In genomic region chr10:76336213-76336963, GRCh38 we compare ENCODE assay signal across 13 cellular contexts.
A peak's percentile ranks its signal among the peaks of the same experiment; 100 is the strongest.
DNase-seq lines count a peak whose midpoint lies in the region; ATAC-seq and TF ChIP-seq lines count a peak whose summit lies in the region.
"Had no signal": no experiment of that assay in that cellular context is flagged by ENCODE, and none has a peak within 500 bp of the region (broad histone marks: within the 10 kb centered on the region; RNA-seq: fewer than 3 reads in every experiment).

No MANE protein-coding gene starts in this region.

- intact Hi-C loops in Right ventricle myocardium inferior (cut with DNase I): no loop called here

- H3K27ac Mint-ChIP-seq in nephron progenitor cell: peak overlapping the region; percentile 73
- no peak overlapping the region for H3K27ac Mint-ChIP-seq in stimulated activated naive B cell treated with anti-CD40 and anti-IgM and Interleukin-4, amounts not matched to agents 10 μg/mL and 1 μg/mL and 100 μg/mL, for 72 hours
- no peak overlapping the region for H3K27ac Mint-ChIP-seq in activated CD4-positive, alpha-beta memory T cell treated with anti-CD3 and anti-CD28 coated beads, Interleukin-2, amount 10 ng/mL, durations not matched to agents 7 days and 5 days

- no peaks in the 10 kb centered on the region for H3K27me3 ChIP-seq in right atrium auricular region
- H3K27me3 ChIP-seq: ascending aorta, thyroid gland had no signal

- no peaks in the 10 kb centered on the region for H3K36me3 ChIP-seq in right atrium auricular region
- H3K36me3 ChIP-seq: ascending aorta, thyroid gland had no signal

- H3K4me3 Mint-ChIP-seq in nephron progenitor cell: no peak overlapping the region
- H3K4me3 Mint-ChIP-seq in stimulated activated naive B cell treated with anti-CD40 and anti-IgM and Interleukin-4, amounts not matched to agents 10 μg/mL and 1 μg/mL and 100 μg/mL, for 72 hours: no peak overlapping the region
- H3K4me3 Mint-ChIP-seq in activated CD4-positive, alpha-beta memory T cell treated with anti-CD3 and anti-CD28 coated beads, Interleukin-2, amount 10 ng/mL, durations not matched to agents 7 days and 5 days: no peak overlapping the region

- POLR2A ChIA-PET in activated CD4-positive, alpha-beta memory T cell treated with anti-CD3 and anti-CD28 coated beads, Interleukin-2, amount 10 ng/mL, durations not matched to agents 7 days and 5 days (lab: Charles Lee): no interaction called here

- H3K4me3 ChIP-seq in right atrium auricular region (no peak overlapping the region), foreskin fibroblast (ENCODE audit: low read depth in 1 of 2, low read length in 2 of 2) (no peak overlapping the region)
- H3K4me3 ChIP-seq: ascending aorta, thyroid gland had no signal

- no peaks in the 10 kb centered on the region for H3K27me3 Mint-ChIP-seq in nephron progenitor cell (ENCODE audit: low read depth, poor library complexity)
- no peaks in the 10 kb centered on the region for H3K27me3 Mint-ChIP-seq in stimulated activated naive B cell treated with anti-CD40 and anti-IgM and Interleukin-4, amounts not matched to agents 10 μg/mL and 1 μg/mL and 100 μg/mL, for 72 hours
- H3K27me3 Mint-ChIP-seq in activated CD4-positive, alpha-beta memory T cell treated with anti-CD3 and anti-CD28 coated beads, Interleukin-2, amount 10 ng/mL, durations not matched to agents 7 days and 5 days: no peaks in the 10 kb centered on the region

- no peaks in the 10 kb centered on the region for H3K9me3 ChIP-seq in right atrium auricular region
- H3K9me3 ChIP-seq: ascending aorta, thyroid gland had no signal

- TF ChIP-seq CTCF in right atrium auricular region (IDR thresholded peaks at IDR 0.05) (no peak), foreskin fibroblast (IDR thresholded peaks at IDR 0.05; ENCODE audit: low read depth, low read length) (no peak), nephron progenitor cell (IDR thresholded peaks at IDR 0.05) (no peak)

- peaks cover 62% of the 10 kb centered on the region for H3K4me1 Mint-ChIP-seq in nephron progenitor cell
- H3K4me1 Mint-ChIP-seq in stimulated activated naive B cell treated with anti-CD40 and anti-IgM and Interleukin-4, amounts not matched to agents 10 μg/mL and 1 μg/mL and 100 μg/mL, for 72 hours: no peaks in the 10 kb centered on the region
- H3K4me1 Mint-ChIP-seq in activated CD4-positive, alpha-beta memory T cell treated with anti-CD3 and anti-CD28 coated beads, Interleukin-2, amount 10 ng/mL, durations not matched to agents 7 days and 5 days: no peaks in the 10 kb centered on the region

- no peak for DNase-seq in Right ventricle myocardium inferior (ENCODE audit: missing footprints)
- no peak for DNase-seq in right atrium auricular region (ENCODE audit: low spot score)
- DNase-seq in foreskin fibroblast: peak; percentile 64 to 68
- DNase-seq in nephron progenitor cell: no peak
- DNase-seq in stimulated activated CD4-positive, alpha-beta T cell treated with anti-CD3 and anti-CD28 coated beads, Interleukin-4, amount 100 ng/mL, for 24 hours: no peak
- DNase-seq in stimulated activated naive B cell treated with anti-CD40 and anti-IgM and Interleukin-4, amounts not matched to agents 10 μg/mL and 1 μg/mL and 100 μg/mL, for 72 hours: no peak
- no peak for DNase-seq in activated CD4-positive, alpha-beta memory T cell treated with anti-CD3 and anti-CD28 coated beads, Interleukin-2, amount 10 ng/mL, durations not matched to agents 7 days and 5 days
- DNase-seq: Calu3, GOT3, T-helper 1 cell, thyroid gland had no signal

- H3K36me3 Mint-ChIP-seq in nephron progenitor cell (ENCODE audit: low read depth): peaks cover 5% of the 10 kb centered on the region
- H3K36me3 Mint-ChIP-seq in stimulated activated naive B cell treated with anti-CD40 and anti-IgM and Interleukin-4, amounts not matched to agents 10 μg/mL and 1 μg/mL and 100 μg/mL, for 72 hours: no peaks in the 10 kb centered on the region
- no peaks in the 10 kb centered on the region for H3K36me3 Mint-ChIP-seq in activated CD4-positive, alpha-beta memory T cell treated with anti-CD3 and anti-CD28 coated beads, Interleukin-2, amount 10 ng/mL, durations not matched to agents 7 days and 5 days (ENCODE audit: low read depth)

- CTCF ChIA-PET in activated CD4-positive, alpha-beta memory T cell treated with anti-CD3 and anti-CD28 coated beads, Interleukin-2, amount 10 ng/mL, durations not matched to agents 7 days and 5 days (lab: Charles Lee): no interaction called here

- no peaks in the 10 kb centered on the region for H3K9me3 Mint-ChIP-seq in nephron progenitor cell
- H3K9me3 Mint-ChIP-seq in stimulated activated naive B cell treated with anti-CD40 and anti-IgM and Interleukin-4, amounts not matched to agents 10 μg/mL and 1 μg/mL and 100 μg/mL, for 72 hours: no peaks in the 10 kb centered on the region
- no peaks in the 10 kb centered on the region for H3K9me3 Mint-ChIP-seq in activated CD4-positive, alpha-beta memory T cell treated with anti-CD3 and anti-CD28 coated beads, Interleukin-2, amount 10 ng/mL, durations not matched to agents 7 days and 5 days

- no peak overlapping the region for H3K27ac ChIP-seq in right atrium auricular region
- H3K27ac ChIP-seq: ascending aorta, thyroid gland had no signal

- H3K4me1 ChIP-seq in right atrium auricular region: peaks cover 0 to 47% of the 10 kb centered on the region in 2 donors
- H3K4me1 ChIP-seq: thyroid gland had no signal

- peak; percentile 65 for ATAC-seq in Right ventricle myocardium inferior
- ATAC-seq in stimulated activated naive B cell treated with anti-CD40 and anti-IgM and Interleukin-4, amounts not matched to agents 10 μg/mL and 1 μg/mL and 100 μg/mL, for 72 hours (replicated peaks): no peak
- ATAC-seq in GM18858 (IDR thresholded peaks at IDR 0.05; ENCODE audit: unreplicated experiment): no peak

Comparison
In these comparisons a context has a peak if more than half of its experiments do, and no peak if none do; other contexts are left out.
1. DNase-seq: peak in foreskin fibroblast (2 of 2); none in Right ventricle myocardium inferior (single experiment), right atrium auricular region (single experiment), nephron progenitor cell (single experiment), stimulated activated CD4-positive, alpha-beta T cell treated with anti-CD3 and anti-CD28 coated beads, Interleukin-4, amount 100 ng/mL, for 24 hours (single experiment), stimulated activated naive B cell treated with anti-CD40 and anti-IgM and Interleukin-4, amounts not matched to agents 10 μg/mL and 1 μg/mL and 100 μg/mL, for 72 hours (single experiment) and activated CD4-positive, alpha-beta memory T cell treated with anti-CD3 and anti-CD28 coated beads, Interleukin-2, amount 10 ng/mL, durations not matched to agents 7 days and 5 days (single experiment).